ENCODE assay signal across 9 cellular contexts in genomic region chr15:90886291-90886614, GRCh38. TPM values are rescaled to one million over a fixed set of nuclear protein-coding genes. Genes with fewer than 3 reads are reported as not detected.
DNase-seq lines count a peak whose midpoint lies in the region; ATAC-seq and TF ChIP-seq lines count a peak whose summit lies in the region.
"Had no signal": no experiment of that assay in that cellular context is flagged by ENCODE, and none has a peak within 500 bp of the region (broad histone marks: within the 10 kb centered on the region; RNA-seq: fewer than 3 reads in every experiment).

No MANE protein-coding gene starts in this region.

- TF ChIP-seq CTCF in CD14-positive monocyte (IDR thresholded peaks at IDR 0.05) (peak; percentile 60), LNCAP (IDR thresholded peaks at IDR 0.05) (peak; percentile 42; the same call in 1 of the 2 replicates), endodermal cell (conservative IDR thresholded peaks at IDR 0.05) (peak; percentile 4), gastrocnemius medialis (IDR thresholded peaks at IDR 0.05 in 4 of 5, conservative IDR thresholded peaks at IDR 0.05 in 1 of 5) (peak in 1 of 5 experiments; percentile 1)

- H3K36me3 Mint-ChIP-seq in CD14-positive monocyte, result peaks cover 38 to 64% of the 10 kb centered on the region in 2 donors
- peaks cover 11% of the 10 kb centered on the region for H3K36me3 Mint-ChIP-seq in endodermal cell (ENCODE audit: low read depth)
- H3K36me3 Mint-ChIP-seq: brain had no signal

- H3K27me3 Mint-ChIP-seq in CD14-positive monocyte (ENCODE audit: low read depth in 3 of 3) (peaks cover 0 to 1% (median 0%) of the 10 kb centered on the region in 3 donors), endodermal cell (ENCODE audit: insufficient read depth) (no peaks in the 10 kb centered on the region)

- H3K36me3 ChIP-seq in endodermal cell (ENCODE audit: control insufficient read depth, insufficient read depth, low read length) (no peaks in the 10 kb centered on the region), gastrocnemius medialis (peaks cover 0 to 14% of the 10 kb centered on the region in 2 donors)

- no peaks in the 10 kb centered on the region for H3K9me3 ChIP-seq in endodermal cell (ENCODE audit: control insufficient read depth, low read length)
- no peaks in the 10 kb centered on the region for H3K9me3 ChIP-seq in gastrocnemius medialis

- intact Hi-C loops in CD14-positive monocyte (cut with micrococcal nuclease) (loop anchor here (1.0 to 10.0 kb wide), 4 partner anchors 171 to 239 kb away; partner anchors contain the start of gene BLM (in 1 of the 2)), gastrocnemius medialis (cut with DNase I; ENCODE audit: low total_unique reads) (loop anchor here (1.0 to 10.0 kb wide), 3 partner anchors 194 to 561 kb away; no protein-coding TSS in a partner anchor)

- no peak for TF ChIP-seq POLR2A in gastrocnemius medialis (IDR thresholded peaks at IDR 0.05)

- H3K9me3 Mint-ChIP-seq in CD14-positive monocyte, result no peaks in the 10 kb centered on the region
- H3K9me3 Mint-ChIP-seq in endodermal cell, result no peaks in the 10 kb centered on the region
- H3K9me3 Mint-ChIP-seq: brain had no signal

- H3K27me3 ChIP-seq in endodermal cell (ENCODE audit: control insufficient read depth, insufficient read depth, low read length, poor library complexity, severe bottlenecking) (no peaks in the 10 kb centered on the region), gastrocnemius medialis (no peaks in the 10 kb centered on the region)

- DNase-seq in CD14-positive monocyte (ENCODE audit: low spot score) (no peak), endodermal cell (no peak), gastrocnemius medialis (no peak), dedifferentiated amniotic fluid mesenchymal stem cell (ENCODE audit: extremely low spot score) (no peak), NCI-H128 (lab: John Stamatoyannopoulos, UW; ENCODE audit: unreplicated experiment) (no peak), midbrain (lab: John Stamatoyannopoulos, UW) (no peak)

- 76 to 81% methylated on average over 4 of the region's 5 CpGs for WGBS in endodermal cell (ENCODE audit: insufficient coverage in 1 of 2, insufficient read length in 1 of 2), 2 experiments

- H3K27ac ChIP-seq in endodermal cell (ENCODE audit: low read depth, low read length) (no peak overlapping the region), gastrocnemius medialis (peak overlapping the region in 3 of 4 donors; percentile 86 to 88 (median 88))

- H3K9ac ChIP-seq in endodermal cell (ENCODE audit: extremely low read depth, low read length, poor library complexity, severe bottlenecking), result no peak overlapping the region

- H3K4me3 Mint-ChIP-seq in CD14-positive monocyte (peak overlapping the region; percentile 93 to 98), endodermal cell (no peak overlapping the region)

- H3K27ac Mint-ChIP-seq in CD14-positive monocyte, result peak overlapping the region; percentile 81 to 96 (median 94)
- no peak overlapping the region for H3K27ac Mint-ChIP-seq in endodermal cell

- peaks cover 15% of the 10 kb centered on the region for H3K4me1 ChIP-seq in endodermal cell (ENCODE audit: control insufficient read depth, insufficient read depth, low read length)
- H3K4me1 ChIP-seq in gastrocnemius medialis, result peaks cover 7 to 8% of the 10 kb centered on the region in 2 donors

- H3K4me3 ChIP-seq in endodermal cell (ENCODE audit: low read length) (no peak overlapping the region), gastrocnemius medialis (no peak overlapping the region)

- H3K4me1 Mint-ChIP-seq in CD14-positive monocyte, result peaks cover 42% of the 10 kb centered on the region
- peaks cover 19% of the 10 kb centered on the region for H3K4me1 Mint-ChIP-seq in endodermal cell

- ATAC-seq in gastrocnemius medialis (no peak), HG03045 (IDR thresholded peaks at IDR 0.05; ENCODE audit: unreplicated experiment) (no peak)

- in situ Hi-C loops in gastrocnemius medialis (cut with MboI; ENCODE audit: low sequenced_read_pairs in 4 of 4), result loop anchor here (5.0 to 25.0 kb wide), 5 partner anchors 174 to 574 kb away; partner anchors contain the start of gene BLM (in 2 of the 4)

RNA-seq across cellular contexts. Expression of gene FES, which starts 1.9 kb away (rescaled TPM):
- polyA plus RNA-seq in CD14-positive monocyte, result 100 to 1,000 TPM; 140 to 157 TPM
- total RNA-seq in endodermal cell (10 to 100 TPM; 25.9 to 29.9 TPM), gastrocnemius medialis (10 to 100 TPM in 2 of 4 donors, 1 to 10 TPM in 2; 5.3 to 13.5 (median 10.1) TPM)
- polyA plus RNA-seq in endodermal cell (2013, experiment 1 of 2), result 6.0 TPM
- polyA plus RNA-seq in endodermal cell (2013, experiment 2 of 2), result 4.3 TPM

RNA-seq across cellular contexts. Expression of gene MAN2A2, which starts 16.8 kb away (rescaled TPM):
- 1 to 10 TPM; 6.6 to 7.3 TPM for polyA plus RNA-seq in CD14-positive monocyte
- total RNA-seq in endodermal cell, result 10 to 100 TPM; 41.0 to 62.9 TPM
- polyA plus RNA-seq in endodermal cell (2013, experiment 1 of 2), result 43.7 TPM
- polyA plus RNA-seq in endodermal cell (2013, experiment 2 of 2), result 41.1 TPM
- total RNA-seq in gastrocnemius medialis, result 100 to 1,000 TPM in 2 of 4 donors, 10 to 100 TPM in 2; 56.8 to 124 (median 92.4) TPM

RNA-seq across cellular contexts. Expression of gene FURIN, which starts 17.9 kb away (rescaled TPM):
- polyA plus RNA-seq in CD14-positive monocyte, result 10 to 100 TPM in 1 of 2 donors, 1 to 10 TPM in 1; 6.5 to 14.3 TPM
- 100 to 1,000 TPM in 1 of 2 donors, 10 to 100 TPM in 1; 96.3 to 108 TPM for total RNA-seq in endodermal cell
- 25.2 TPM for polyA plus RNA-seq in endodermal cell (2013, experiment 1 of 2)
- polyA plus RNA-seq in endodermal cell (2013, experiment 2 of 2), result 29.1 TPM
- 100 to 1,000 TPM in 3 of 4 donors, 10 to 100 TPM in 1; 76.7 to 159 (median 118) TPM for total RNA-seq in gastrocnemius medialis

RNA-seq across cellular contexts. Expression of gene HDDC3, which starts 46.1 kb away (rescaled TPM):
- 10 to 100 TPM; 14.8 to 19.7 TPM for polyA plus RNA-seq in CD14-positive monocyte
- total RNA-seq in endodermal cell, result 10 to 100 TPM; 15.3 to 21.5 TPM
- 18.1 TPM for polyA plus RNA-seq in endodermal cell (2013, experiment 1 of 2)
- polyA plus RNA-seq in endodermal cell (2013, experiment 2 of 2), result 14.4 TPM
- total RNA-seq in gastrocnemius medialis, result 10 to 100 TPM; 13.4 to 22.2 (median 17.2) TPM

RNA-seq across cellular contexts. Expression of gene UNC45A, which starts 48.8 kb away (rescaled TPM):
- 10 to 100 TPM; 30.4 to 42.6 TPM for polyA plus RNA-seq in CD14-positive monocyte
- 10 to 100 TPM; 92.5 to 96.6 TPM for total RNA-seq in endodermal cell
- polyA plus RNA-seq in endodermal cell (2013, experiment 1 of 2), result 54.1 TPM
- 47.9 TPM for polyA plus RNA-seq in endodermal cell (2013, experiment 2 of 2)
- 1 to 10 TPM; 6.8 to 9.6 (median 7.6) TPM for total RNA-seq in gastrocnemius medialis
